Comparison of ENCODE assay signal across 17 cellular contexts in the genomic region with DNA sequence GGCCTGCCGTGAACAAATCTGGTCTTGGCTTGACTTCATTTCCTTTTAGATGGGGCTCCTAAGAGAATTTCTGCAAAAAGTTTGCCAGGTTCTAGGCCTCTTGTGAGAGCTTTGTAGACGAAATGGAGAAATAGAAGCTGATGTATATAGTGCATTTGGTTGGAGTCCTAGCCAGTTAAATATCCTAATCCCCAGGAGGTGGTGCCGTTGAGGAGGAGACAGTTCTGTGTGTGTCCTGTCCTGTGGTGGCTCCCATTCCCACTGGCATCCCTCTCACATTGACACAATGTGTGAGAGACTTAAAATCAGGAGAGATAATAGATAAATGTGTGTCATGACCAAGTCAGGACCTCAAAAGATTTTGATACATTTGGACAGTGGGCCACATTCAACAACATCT. TPM values are rescaled to one million over a fixed set of nuclear protein-coding genes. Genes with fewer than 3 reads are reported as not detected.
A peak's percentile ranks its signal among the peaks of the same experiment; 100 is the strongest.
DNase-seq lines count a peak whose midpoint lies in the region; ATAC-seq, FAIRE-seq and TF ChIP-seq lines count a peak whose summit lies in the region.
"Had no signal": no experiment of that assay in that cellular context is flagged by ENCODE, and none has a peak within 500 bp of the region (broad histone marks: within the 10 kb centered on the region; RNA-seq: fewer than 3 reads in every experiment).

No MANE protein-coding gene starts in this region.

- no peak overlapping the region for H3K4me2 ChIP-seq in mesendoderm (ENCODE audit: low read length)

- H3K36me3 ChIP-seq in brain microvascular endothelial cell (replicated peaks), result no peaks in the 10 kb centered on the region
- H3K36me3 ChIP-seq in mesendoderm (ENCODE audit: control insufficient read depth, insufficient read depth, low read length), result no peaks in the 10 kb centered on the region
- H3K36me3 ChIP-seq in kidney (ENCODE audit: control insufficient read depth in 1 of 2, insufficient read depth in 2 of 2, low read length in 2 of 2), result no peaks in the 10 kb centered on the region

- no peak overlapping the region for H2AK5ac ChIP-seq in mesendoderm (ENCODE audit: low read length)

- no peak overlapping the region for H2BK5ac ChIP-seq in mesendoderm (ENCODE audit: low read length)

- FAIRE-seq in kidney (lab: Jason Lieb, UNC), result no peak
- FAIRE-seq: GM12878, H54, RCC 7860 had no signal

- H3K79me2 ChIP-seq in mesendoderm (ENCODE audit: control insufficient read depth, insufficient read depth, low read length), result no peaks in the 10 kb centered on the region

- no peak for ATAC-seq in HG03342 (IDR thresholded peaks at IDR 0.05; ENCODE audit: unreplicated experiment)
- ATAC-seq: GM12878, Right ventricle myocardium inferior had no signal

- H3K27ac ChIP-seq in brain microvascular endothelial cell (no peak overlapping the region), mesendoderm (ENCODE audit: low read depth, low read length) (no peak overlapping the region), kidney (ENCODE audit: low read depth in 2 of 2, low read length in 2 of 2) (no peak overlapping the region)

- no peak overlapping the region for H3K4ac ChIP-seq in mesendoderm (ENCODE audit: low read depth, low read length)

- H3K79me1 ChIP-seq in mesendoderm (ENCODE audit: low read length), result no peaks in the 10 kb centered on the region

- H3K4me3 ChIP-seq in GM12865 (ENCODE audit: low read depth, low read length), result no peak overlapping the region
- H3K4me3 ChIP-seq in brain microvascular endothelial cell (ENCODE audit: low read depth, low read length), result no peak overlapping the region
- no peak overlapping the region for H3K4me3 ChIP-seq in mesendoderm (ENCODE audit: low read length)
- no peak overlapping the region for H3K4me3 ChIP-seq in kidney (ENCODE audit: low read length in 2 of 2)
- H3K4me3 ChIP-seq: GM12878 had no signal

- no CpG with 5 or more reads among the region's 3 CpGs for WGBS in mesendoderm (ENCODE audit: extremely low coverage, insufficient coverage, low lambda C conversion rate)

- no peak for DNase-seq in GM12865 (ENCODE audit: low read depth)
- DNase-seq in HuH-7 (ENCODE audit: low spot score), result peak; percentile 15
- DNase-seq in brain microvascular endothelial cell, result no peak
- DNase-seq in mesendoderm, result peak; percentile 37
- DNase-seq in kidney, result no peak
- DNase-seq in H4 (ENCODE audit: low spot score), result no peak
- DNase-seq: AML-193, GDM1, NCI-H187 treated with DMSO at 0.1 percent for 48 hours, NCI-H226, NCI-H524 treated with DMSO at 0.1 percent for 48 hours, T-helper 2 cell had no signal

- H3K27me3 ChIP-seq in brain microvascular endothelial cell (replicated peaks) (no peaks in the 10 kb centered on the region), mesendoderm (ENCODE audit: insufficient read depth, low read length, poor library complexity) (no peaks in the 10 kb centered on the region)

- no peaks in the 10 kb centered on the region for H3K9me3 ChIP-seq in kidney (ENCODE audit: control insufficient read depth in 1 of 2, low read length in 2 of 2)

- intact Hi-C loops in kidney (cut with DNase I), result no loop called here

- in situ Hi-C loops in brain microvascular endothelial cell (cut with HindIII; ENCODE audit: low pct_ligation_motif_present, low sequenced_read_pairs), result no loop called here

- H3K4me1 ChIP-seq in mesendoderm (ENCODE audit: control insufficient read depth, low read depth, low read length) (no peaks in the 10 kb centered on the region), kidney (ENCODE audit: control insufficient read depth in 1 of 2, insufficient read depth in 1 of 2, low read depth in 1 of 2, low read length in 2 of 2) (no peaks in the 10 kb centered on the region)

- H2BK15ac ChIP-seq in mesendoderm (replicated peaks; ENCODE audit: low read depth), result no peak overlapping the region

- H3K9ac ChIP-seq in mesendoderm (ENCODE audit: low read length), result no peak overlapping the region
- no peak overlapping the region for H3K9ac ChIP-seq in kidney (ENCODE audit: low read length in 2 of 2)

- no peak overlapping the region for H3K18ac ChIP-seq in mesendoderm (ENCODE audit: low read length)

- H3K23ac ChIP-seq in mesendoderm (ENCODE audit: low read length), result no peak overlapping the region

- H4K5ac ChIP-seq in mesendoderm (ENCODE audit: low read length), result no peak overlapping the region

- H4K8ac ChIP-seq in mesendoderm (ENCODE audit: low read depth, low read length), result no peak overlapping the region

- no peak overlapping the region for H2BK120ac ChIP-seq in mesendoderm (ENCODE audit: low read depth, low read length)

- TF ChIP-seq CTCF in GM12865 (IDR thresholded peaks at IDR 0.05; ENCODE audit: insufficient read depth, low read depth, low read length, missing control alignments) (peak; percentile 7), brain microvascular endothelial cell (IDR thresholded peaks at IDR 0.05; ENCODE audit: low read depth, low read length, missing control alignments) (peak; percentile 32), kidney (IDR thresholded peaks at IDR 0.05; ENCODE audit: borderline replicate concordance, extremely low read depth, insufficient read depth) (no peak)

- no peak overlapping the region for H3K56ac ChIP-seq in mesendoderm (ENCODE audit: low read length)

RNA-seq across cellular contexts. Expression of gene DNER, which starts 34.6 kb away (rescaled TPM):
- polyA plus RNA-seq in mesendoderm (2013, experiment 1 of 2), result 1.6 TPM
- polyA plus RNA-seq in mesendoderm (2013, experiment 2 of 2), result 1.6 TPM
- 16.5 TPM for total RNA-seq in kidney
- 21.9 TPM for polyA plus RNA-seq in kidney (ENCODE audit: insufficient read depth, low read depth, low replicate concordance)
- total RNA-seq in H4 (2014; rRNA removed; shearing (Covaris generic)), result 7.1 and 8.7 TPM in 2 replicates
- total RNA-seq: GM12878 had no signal

Comparison
In these comparisons a context has a peak if more than half of its experiments do, and no peak if none do; other contexts are left out.
1. DNase-seq: peak in HuH-7 (single experiment) and mesendoderm (single experiment); none in GM12865 (single experiment), brain microvascular endothelial cell (single experiment), kidney (single experiment) and H4 (single experiment).